ENCODE assay signal across 19 cellular contexts in genomic region chr9:82601272-82601835, GRCh38.
DNase-seq lines count a peak whose midpoint lies in the region; TF ChIP-seq lines count a peak whose summit lies in the region.
"Had no signal": no experiment of that assay in that cellular context is flagged by ENCODE, and none has a peak within 500 bp of the region (broad histone marks: within the 10 kb centered on the region; RNA-seq: fewer than 3 reads in every experiment).

No MANE protein-coding gene starts in this region.

- H3K27me3 ChIP-seq in stomach smooth muscle (ENCODE audit: control insufficient read depth in 1 of 2, insufficient read depth in 2 of 2, low read length in 2 of 2) = no peaks in the 10 kb centered on the region
- H3K27me3 ChIP-seq: breast epithelium, gastroesophageal sphincter, Peyer's patch had no signal

- no peak for TF ChIP-seq CTCF in VCaP (conservative IDR thresholded peaks at IDR 0.05)

- peaks cover 14% of the 10 kb centered on the region for H3K4me1 ChIP-seq in stomach smooth muscle (ENCODE audit: control insufficient read depth, insufficient read depth, low read length)
- H3K4me1 ChIP-seq: breast epithelium, Peyer's patch had no signal

- no peaks in the 10 kb centered on the region for H3K36me3 Mint-ChIP-seq in activated naive CD4-positive, alpha-beta T cell treated with anti-CD3 and anti-CD28 coated beads for 36 hours (ENCODE audit: low read depth)

- no peaks in the 10 kb centered on the region for H3K9me3 Mint-ChIP-seq in activated naive CD4-positive, alpha-beta T cell treated with anti-CD3 and anti-CD28 coated beads for 36 hours

- no peaks in the 10 kb centered on the region for H3K36me3 ChIP-seq in stomach smooth muscle (ENCODE audit: control insufficient read depth in 2 of 2, insufficient read depth in 2 of 2, low read length in 2 of 2)
- H3K36me3 ChIP-seq: breast epithelium, gastroesophageal sphincter, Peyer's patch, WERI-Rb-1 had no signal

- CTCF ChIA-PET in activated naive CD4-positive, alpha-beta T cell treated with anti-CD3 and anti-CD28 coated beads for 36 hours (lab: Charles Lee) = no interaction called here

- DNase-seq in NCI-H2196 treated with DMSO at 0.1 percent for 48 hours (lab: John Stamatoyannopoulos, UW; ENCODE audit: unreplicated experiment) (peak; percentile 38), NCI-H2196 (lab: John Stamatoyannopoulos, UW; ENCODE audit: unreplicated experiment) (no peak), hepatic stellate cell (ENCODE audit: low spot score) (peak; percentile 24), LoVo (ENCODE audit: low spot score) (no peak)
- DNase-seq in activated naive CD4-positive, alpha-beta T cell treated with anti-CD3 and anti-CD28 coated beads for 36 hours = no peak
- no peak for DNase-seq in activated T-cell treated with anti-CD3 and anti-CD28 coated beads, Interleukin-2, amount 50 U/mL, for 1 hour
- DNase-seq: activated CD8-positive, alpha-beta memory T cell treated with anti-CD3 and anti-CD28 coated beads for 24 hours; Calu3; effector memory CD8-positive, alpha-beta T cell; midbrain; NCI-H1436; Peyer's patch; substantia nigra; WERI-Rb-1 had no signal

- H3K9ac ChIP-seq in stomach smooth muscle (ENCODE audit: low read length in 2 of 2) = no peak overlapping the region

- no peaks in the 10 kb centered on the region for H3K4me1 Mint-ChIP-seq in activated naive CD4-positive, alpha-beta T cell treated with anti-CD3 and anti-CD28 coated beads for 36 hours (ENCODE audit: low read depth)

- H3K27ac ChIP-seq in VCaP = peak overlapping the region; percentile 47; the same call in 1 of the 2 replicates
- peak overlapping the region; percentile 46 for H3K27ac ChIP-seq in stomach smooth muscle (ENCODE audit: low read length)
- H3K27ac ChIP-seq: breast epithelium, gastroesophageal sphincter, Peyer's patch, WERI-Rb-1 had no signal

- H3K4me3 Mint-ChIP-seq in activated naive CD4-positive, alpha-beta T cell treated with anti-CD3 and anti-CD28 coated beads for 36 hours = no peak overlapping the region
- H3K4me3 Mint-ChIP-seq: effector memory CD8-positive, alpha-beta T cell had no signal

- no peak overlapping the region for H3K27ac Mint-ChIP-seq in activated naive CD4-positive, alpha-beta T cell treated with anti-CD3 and anti-CD28 coated beads for 36 hours
- H3K27ac Mint-ChIP-seq: effector memory CD8-positive, alpha-beta T cell; progenitor cell of endocrine pancreas had no signal

- H3K27me3 Mint-ChIP-seq in activated naive CD4-positive, alpha-beta T cell treated with anti-CD3 and anti-CD28 coated beads for 36 hours (ENCODE audit: low read depth) = no peaks in the 10 kb centered on the region
- H3K27me3 Mint-ChIP-seq: effector memory CD8-positive, alpha-beta T cell had no signal

- intact Hi-C loops in activated naive CD4-positive, alpha-beta T cell treated with anti-CD3 and anti-CD28 coated beads for 36 hours (cut with micrococcal nuclease) = no loop called here

- no peaks in the 10 kb centered on the region for H3K9me3 ChIP-seq in stomach smooth muscle (ENCODE audit: control insufficient read depth in 2 of 2, low read length in 2 of 2)
- H3K9me3 ChIP-seq: breast epithelium, gastroesophageal sphincter, Peyer's patch had no signal

- no peak overlapping the region for H3K4me3 ChIP-seq in stomach smooth muscle (ENCODE audit: low read length in 2 of 2)
- H3K4me3 ChIP-seq: breast epithelium, gastroesophageal sphincter, Peyer's patch had no signal

Comparison
In these comparisons a context has a peak if more than half of its experiments do, and no peak if none do; other contexts are left out.
1. DNase-seq: peak in NCI-H2196 treated with DMSO at 0.1 percent for 48 hours (single experiment) and hepatic stellate cell (single experiment); none in NCI-H2196 (single experiment), LoVo (single experiment), activated naive CD4-positive, alpha-beta T cell treated with anti-CD3 and anti-CD28 coated beads for 36 hours (single experiment) and activated T-cell treated with anti-CD3 and anti-CD28 coated beads, Interleukin-2, amount 50 U/mL, for 1 hour (single experiment).